3 cellular contexts compared by ENCODE assay signal in the genomic region with DNA sequence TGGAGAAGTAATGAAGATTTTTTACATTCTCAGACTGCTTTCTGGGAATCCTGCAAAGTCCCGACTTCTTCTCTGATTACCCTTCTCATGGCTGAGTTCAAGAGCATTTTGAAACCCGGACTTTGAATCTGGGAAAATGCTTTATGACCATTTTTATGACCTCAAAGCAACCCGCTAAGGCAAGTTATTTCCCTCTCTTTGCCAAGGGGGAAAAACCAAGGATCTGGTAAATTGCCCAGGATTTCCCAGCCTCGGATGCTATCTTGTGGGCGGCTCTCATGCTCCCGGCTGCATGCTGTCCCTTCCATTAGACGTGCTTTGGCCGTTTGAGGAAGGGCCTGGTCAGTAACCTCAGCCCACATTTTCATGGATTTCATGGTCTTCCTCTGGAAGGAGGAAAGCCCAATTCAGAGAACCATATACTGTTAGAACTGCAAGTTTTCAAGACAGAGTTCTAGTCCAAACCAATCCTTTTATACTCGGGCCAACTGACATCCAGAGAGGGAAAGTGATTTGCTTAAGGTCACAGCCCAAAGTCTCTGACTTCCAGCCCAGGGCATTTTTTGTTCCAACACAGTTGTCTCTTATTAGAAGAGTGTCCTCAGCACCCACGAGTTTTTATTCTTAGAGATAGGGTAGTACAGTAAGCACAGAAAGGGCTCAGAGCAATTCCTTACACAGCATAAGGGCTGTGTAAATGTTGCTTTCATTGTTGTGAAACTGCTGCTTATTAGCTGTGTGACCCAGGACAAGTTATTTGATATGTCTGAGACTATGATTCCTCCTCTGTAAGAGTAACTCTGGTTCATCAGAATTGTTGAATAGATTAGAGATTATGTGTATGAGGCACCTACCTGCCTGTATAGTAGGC.
TF ChIP-seq lines count a peak whose summit lies in the region.

No MANE protein-coding gene starts in this region.

TF ChIP-seq in liver, 16 proteins besides CTCF, POLR2A, EP300 and RAD21:
- TF ChIP-seq, protein P1, sequence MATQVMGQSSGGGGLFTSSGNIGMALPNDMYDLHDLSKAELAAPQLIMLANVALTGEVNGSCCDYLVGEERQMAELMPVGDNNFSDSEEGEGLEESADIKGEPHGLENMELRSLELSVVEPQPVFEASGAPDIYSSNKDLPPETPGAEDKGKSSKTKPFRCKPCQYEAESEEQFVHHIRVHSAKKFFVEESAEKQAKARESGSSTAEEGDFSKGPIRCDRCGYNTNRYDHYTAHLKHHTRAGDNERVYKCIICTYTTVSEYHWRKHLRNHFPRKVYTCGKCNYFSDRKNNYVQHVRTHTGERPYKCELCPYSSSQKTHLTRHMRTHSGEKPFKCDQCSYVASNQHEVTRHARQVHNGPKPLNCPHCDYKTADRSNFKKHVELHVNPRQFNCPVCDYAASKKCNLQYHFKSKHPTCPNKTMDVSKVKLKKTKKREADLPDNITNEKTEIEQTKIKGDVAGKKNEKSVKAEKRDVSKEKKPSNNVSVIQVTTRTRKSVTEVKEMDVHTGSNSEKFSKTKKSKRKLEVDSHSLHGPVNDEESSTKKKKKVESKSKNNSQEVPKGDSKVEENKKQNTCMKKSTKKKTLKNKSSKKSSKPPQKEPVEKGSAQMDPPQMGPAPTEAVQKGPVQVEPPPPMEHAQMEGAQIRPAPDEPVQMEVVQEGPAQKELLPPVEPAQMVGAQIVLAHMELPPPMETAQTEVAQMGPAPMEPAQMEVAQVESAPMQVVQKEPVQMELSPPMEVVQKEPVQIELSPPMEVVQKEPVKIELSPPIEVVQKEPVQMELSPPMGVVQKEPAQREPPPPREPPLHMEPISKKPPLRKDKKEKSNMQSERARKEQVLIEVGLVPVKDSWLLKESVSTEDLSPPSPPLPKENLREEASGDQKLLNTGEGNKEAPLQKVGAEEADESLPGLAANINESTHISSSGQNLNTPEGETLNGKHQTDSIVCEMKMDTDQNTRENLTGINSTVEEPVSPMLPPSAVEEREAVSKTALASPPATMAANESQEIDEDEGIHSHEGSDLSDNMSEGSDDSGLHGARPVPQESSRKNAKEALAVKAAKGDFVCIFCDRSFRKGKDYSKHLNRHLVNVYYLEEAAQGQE (IDR thresholded peaks at IDR 0.05) = peak; percentile 56
- no peak for TF ChIP-seq FOXA2 (IDR thresholded peaks at IDR 0.05)
- TF ChIP-seq EGR1 (IDR thresholded peaks at IDR 0.05; ENCODE audit: low read depth in 2 of 2) = no peak
- TF ChIP-seq TAF1 (conservative IDR thresholded peaks at IDR 0.05) = no peak
- no peak for TF ChIP-seq JUND (IDR thresholded peaks at IDR 0.05)
- TF ChIP-seq GABPA (IDR thresholded peaks at IDR 0.05 in 1 of 2, conservative IDR thresholded peaks at IDR 0.05 in 1 of 2) = no peak
- peak; percentile 34 to 61 for TF ChIP-seq HNF4A (conservative IDR thresholded peaks at IDR 0.05)
- TF ChIP-seq, protein P2, sequence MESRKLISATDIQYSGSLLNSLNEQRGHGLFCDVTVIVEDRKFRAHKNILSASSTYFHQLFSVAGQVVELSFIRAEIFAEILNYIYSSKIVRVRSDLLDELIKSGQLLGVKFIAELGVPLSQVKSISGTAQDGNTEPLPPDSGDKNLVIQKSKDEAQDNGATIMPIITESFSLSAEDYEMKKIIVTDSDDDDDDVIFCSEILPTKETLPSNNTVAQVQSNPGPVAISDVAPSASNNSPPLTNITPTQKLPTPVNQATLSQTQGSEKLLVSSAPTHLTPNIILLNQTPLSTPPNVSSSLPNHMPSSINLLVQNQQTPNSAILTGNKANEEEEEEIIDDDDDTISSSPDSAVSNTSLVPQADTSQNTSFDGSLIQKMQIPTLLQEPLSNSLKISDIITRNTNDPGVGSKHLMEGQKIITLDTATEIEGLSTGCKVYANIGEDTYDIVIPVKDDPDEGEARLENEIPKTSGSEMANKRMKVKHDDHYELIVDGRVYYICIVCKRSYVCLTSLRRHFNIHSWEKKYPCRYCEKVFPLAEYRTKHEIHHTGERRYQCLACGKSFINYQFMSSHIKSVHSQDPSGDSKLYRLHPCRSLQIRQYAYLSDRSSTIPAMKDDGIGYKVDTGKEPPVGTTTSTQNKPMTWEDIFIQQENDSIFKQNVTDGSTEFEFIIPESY (IDR thresholded peaks at IDR 0.05) = no peak
- peak; percentile 48 for TF ChIP-seq NR2F2 (IDR thresholded peaks at IDR 0.05)
- no peak for TF ChIP-seq HNF4G (IDR thresholded peaks at IDR 0.05)
- TF ChIP-seq YY1 (IDR thresholded peaks at IDR 0.05) = no peak
- no peak for TF ChIP-seq FOXA1 (IDR thresholded peaks at IDR 0.05)
- TF ChIP-seq, protein P3, sequence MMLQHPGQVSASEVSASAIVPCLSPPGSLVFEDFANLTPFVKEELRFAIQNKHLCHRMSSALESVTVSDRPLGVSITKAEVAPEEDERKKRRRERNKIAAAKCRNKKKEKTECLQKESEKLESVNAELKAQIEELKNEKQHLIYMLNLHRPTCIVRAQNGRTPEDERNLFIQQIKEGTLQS (IDR thresholded peaks at IDR 0.05) = no peak
- peak; percentile 49 to 71 for TF ChIP-seq RXRA (IDR thresholded peaks at IDR 0.05)
- TF ChIP-seq, protein P4, sequence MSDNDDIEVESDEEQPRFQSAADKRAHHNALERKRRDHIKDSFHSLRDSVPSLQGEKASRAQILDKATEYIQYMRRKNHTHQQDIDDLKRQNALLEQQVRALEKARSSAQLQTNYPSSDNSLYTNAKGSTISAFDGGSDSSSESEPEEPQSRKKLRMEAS (IDR thresholded peaks at IDR 0.05) = peak; percentile 17
- no peak for TF ChIP-seq SP1 (IDR thresholded peaks at IDR 0.05)
TF ChIP-seq in liver: peak in this region for 5.

TF ChIP-seq in HepG2, 621 proteins besides CTCF, POLR2A, EP300 and RAD21 (continues in another document):
- TF ChIP-seq, protein P5, sequence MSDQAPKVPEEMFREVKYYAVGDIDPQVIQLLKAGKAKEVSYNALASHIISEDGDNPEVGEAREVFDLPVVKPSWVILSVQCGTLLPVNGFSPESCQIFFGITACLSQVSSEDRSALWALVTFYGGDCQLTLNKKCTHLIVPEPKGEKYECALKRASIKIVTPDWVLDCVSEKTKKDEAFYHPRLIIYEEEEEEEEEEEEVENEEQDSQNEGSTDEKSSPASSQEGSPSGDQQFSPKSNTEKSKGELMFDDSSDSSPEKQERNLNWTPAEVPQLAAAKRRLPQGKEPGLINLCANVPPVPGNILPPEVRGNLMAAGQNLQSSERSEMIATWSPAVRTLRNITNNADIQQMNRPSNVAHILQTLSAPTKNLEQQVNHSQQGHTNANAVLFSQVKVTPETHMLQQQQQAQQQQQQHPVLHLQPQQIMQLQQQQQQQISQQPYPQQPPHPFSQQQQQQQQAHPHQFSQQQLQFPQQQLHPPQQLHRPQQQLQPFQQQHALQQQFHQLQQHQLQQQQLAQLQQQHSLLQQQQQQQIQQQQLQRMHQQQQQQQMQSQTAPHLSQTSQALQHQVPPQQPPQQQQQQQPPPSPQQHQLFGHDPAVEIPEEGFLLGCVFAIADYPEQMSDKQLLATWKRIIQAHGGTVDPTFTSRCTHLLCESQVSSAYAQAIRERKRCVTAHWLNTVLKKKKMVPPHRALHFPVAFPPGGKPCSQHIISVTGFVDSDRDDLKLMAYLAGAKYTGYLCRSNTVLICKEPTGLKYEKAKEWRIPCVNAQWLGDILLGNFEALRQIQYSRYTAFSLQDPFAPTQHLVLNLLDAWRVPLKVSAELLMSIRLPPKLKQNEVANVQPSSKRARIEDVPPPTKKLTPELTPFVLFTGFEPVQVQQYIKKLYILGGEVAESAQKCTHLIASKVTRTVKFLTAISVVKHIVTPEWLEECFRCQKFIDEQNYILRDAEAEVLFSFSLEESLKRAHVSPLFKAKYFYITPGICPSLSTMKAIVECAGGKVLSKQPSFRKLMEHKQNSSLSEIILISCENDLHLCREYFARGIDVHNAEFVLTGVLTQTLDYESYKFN (CRISPR knock-in tag; conservative IDR thresholded peaks at IDR 0.05) = no peak
- TF ChIP-seq, protein P4 (IDR thresholded peaks at IDR 0.05) = no peak
- TF ChIP-seq GATAD2A (CRISPR knock-in tag; IDR thresholded peaks at IDR 0.05) (no peak), SSRP1 (CRISPR knock-in tag; IDR thresholded peaks at IDR 0.05) (no peak), DNMT1 (CRISPR knock-in tag; IDR thresholded peaks at IDR 0.05) (no peak), ZSCAN30 (CRISPR knock-in tag; IDR thresholded peaks at IDR 0.05) (no peak)
- TF ChIP-seq, protein P6, sequence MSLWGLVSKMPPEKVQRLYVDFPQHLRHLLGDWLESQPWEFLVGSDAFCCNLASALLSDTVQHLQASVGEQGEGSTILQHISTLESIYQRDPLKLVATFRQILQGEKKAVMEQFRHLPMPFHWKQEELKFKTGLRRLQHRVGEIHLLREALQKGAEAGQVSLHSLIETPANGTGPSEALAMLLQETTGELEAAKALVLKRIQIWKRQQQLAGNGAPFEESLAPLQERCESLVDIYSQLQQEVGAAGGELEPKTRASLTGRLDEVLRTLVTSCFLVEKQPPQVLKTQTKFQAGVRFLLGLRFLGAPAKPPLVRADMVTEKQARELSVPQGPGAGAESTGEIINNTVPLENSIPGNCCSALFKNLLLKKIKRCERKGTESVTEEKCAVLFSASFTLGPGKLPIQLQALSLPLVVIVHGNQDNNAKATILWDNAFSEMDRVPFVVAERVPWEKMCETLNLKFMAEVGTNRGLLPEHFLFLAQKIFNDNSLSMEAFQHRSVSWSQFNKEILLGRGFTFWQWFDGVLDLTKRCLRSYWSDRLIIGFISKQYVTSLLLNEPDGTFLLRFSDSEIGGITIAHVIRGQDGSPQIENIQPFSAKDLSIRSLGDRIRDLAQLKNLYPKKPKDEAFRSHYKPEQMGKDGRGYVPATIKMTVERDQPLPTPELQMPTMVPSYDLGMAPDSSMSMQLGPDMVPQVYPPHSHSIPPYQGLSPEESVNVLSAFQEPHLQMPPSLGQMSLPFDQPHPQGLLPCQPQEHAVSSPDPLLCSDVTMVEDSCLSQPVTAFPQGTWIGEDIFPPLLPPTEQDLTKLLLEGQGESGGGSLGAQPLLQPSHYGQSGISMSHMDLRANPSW (CRISPR knock-in tag; IDR thresholded peaks at IDR 0.05; ENCODE audit: borderline replicate concordance) = no peak

TF ChIP-seq in H1, 55 proteins besides CTCF, POLR2A, EP300 and RAD21:
- TF ChIP-seq TAF1 (IDR thresholded peaks at IDR 0.05; ENCODE audit: low read depth, low read length) (no peak), TAF7 (optimal IDR thresholded peaks at IDR 0.05; ENCODE audit: borderline replicate concordance, low read depth, low read length) (no peak), GABPA (IDR thresholded peaks at IDR 0.05; ENCODE audit: borderline replicate concordance, insufficient read depth, low read length) (no peak), NANOG (IDR thresholded peaks at IDR 0.05; ENCODE audit: insufficient read depth, low read depth, low read length, poor library complexity, severe bottlenecking) (no peak), CHD2 (IDR thresholded peaks at IDR 0.05; ENCODE audit: low read length) (no peak), JUND (IDR thresholded peaks at IDR 0.05; ENCODE audit: low read length) (no peak), TEAD4 (IDR thresholded peaks at IDR 0.05; ENCODE audit: low read depth, low read length) (no peak), RXRA (IDR thresholded peaks at IDR 0.05; ENCODE audit: insufficient read depth, low read depth, low read length) (no peak), GTF2F1 (IDR thresholded peaks at IDR 0.05; ENCODE audit: borderline replicate concordance, low read depth, low read length) (no peak), CHD1 (IDR thresholded peaks at IDR 0.05; ENCODE audit: low read depth, low read length) (no peak), NRF1 (IDR thresholded peaks at IDR 0.05; ENCODE audit: low read depth, low read length) (no peak), PHF8 (conservative IDR thresholded peaks at IDR 0.05; ENCODE audit: low read depth, low read length) (no peak), CBX5 (IDR thresholded peaks at IDR 0.05; ENCODE audit: low read depth, low read length) (no peak)
- TF ChIP-seq, protein P3 (IDR thresholded peaks at IDR 0.05; ENCODE audit: insufficient read depth, low read depth, low read length) = no peak
